ENCODE assay signal across 8 cellular contexts in genomic region chr11:102268985-102269470, GRCh38. TPM values are rescaled to one million over a fixed set of nuclear protein-coding genes. Genes with fewer than 3 reads are reported as not detected.
DNase-seq lines count a peak whose midpoint lies in the region; ATAC-seq, FAIRE-seq and TF ChIP-seq lines count a peak whose summit lies in the region.

No MANE protein-coding gene starts in this region.

- TF ChIP-seq EP300 in HepG2 (IDR thresholded peaks at IDR 0.05; ENCODE audit: low read depth in 2 of 2, low read length in 2 of 2), result no peak
- TF ChIP-seq EP300 in HepG2 (CRISPR knock-in tag; IDR thresholded peaks at IDR 0.05; ENCODE audit: borderline replicate concordance), result no peak

- FAIRE-seq in astrocyte (lab: Jason Lieb, UNC) (peak; percentile 45), HepG2 (lab: Jason Lieb, UNC) (no peak)

- H3K4me3 Mint-ChIP-seq in activated T-cell treated with anti-CD3 and anti-CD28 coated beads, Interleukin-2, amount 50 U/mL, for 4 hours, result peak overlapping the region; percentile 71
- H3K4me3 Mint-ChIP-seq in astrocyte (ENCODE audit: unreplicated experiment), result peak overlapping the region; percentile 58
- H3K4me3 Mint-ChIP-seq in type B pancreatic cell, result peak overlapping the region; percentile 85

- H3K79me2 ChIP-seq in astrocyte (ENCODE audit: insufficient read depth, low read length), result no peaks in the 10 kb centered on the region
- no peaks in the 10 kb centered on the region for H3K79me2 ChIP-seq in HepG2 (ENCODE audit: insufficient read depth, low read length)

- 44% methylated on average over 6 of the region's 6 CpGs for WGBS in HepG2 (ENCODE audit: low lambda C conversion rate)

- no peaks in the 10 kb centered on the region for H3K9me3 ChIP-seq in astrocyte (ENCODE audit: insufficient read depth, low read depth, low read length)
- H3K9me3 ChIP-seq in HepG2 (ENCODE audit: low read length), result no peaks in the 10 kb centered on the region
- no peaks in the 10 kb centered on the region for H3K9me3 ChIP-seq in mucosa of descending colon

- TF ChIP-seq POLR2A in HepG2 (IDR thresholded peaks at IDR 0.05; ENCODE audit: insufficient read depth in 1 of 2, low read depth in 2 of 2, low read length in 2 of 2), result no peak

- TSS peak; percentile 25 for BruUV-seq in HepG2 (replicated peaks; lab: Mats Ljungman, UMichigan)

- peak overlapping the region; percentile 43 for H3K4me3 ChIP-seq in astrocyte (ENCODE audit: insufficient read depth, low read depth, low read length)
- peak overlapping the region; percentile 47 to 55 (median 49) for H3K4me3 ChIP-seq in HepG2 (replicated peaks in 1 of 3; ENCODE audit: insufficient read depth in 1 of 3, low read depth in 2 of 3, low read length in 3 of 3)
- no peak overlapping the region for H3K4me3 ChIP-seq in mucosa of descending colon

- H3K27ac Mint-ChIP-seq in astrocyte (ENCODE audit: unreplicated experiment) (no peak overlapping the region), type B pancreatic cell (peak overlapping the region; percentile 97)

- no peak for TF ChIP-seq CTCF in astrocyte (IDR thresholded peaks at IDR 0.05; ENCODE audit: insufficient read depth, low read depth, low read length)
- TF ChIP-seq CTCF in HepG2 (CRISPR knock-in tag; IDR thresholded peaks at IDR 0.05), result no peak
- TF ChIP-seq CTCF in type B pancreatic cell (conservative IDR thresholded peaks at IDR 0.05), result no peak
- no peak for TF ChIP-seq CTCF in mucosa of descending colon (IDR thresholded peaks at IDR 0.05)

- no peak for ATAC-seq in activated T-cell treated with anti-CD3 and anti-CD28 coated beads, Interleukin-2, amount 50 U/mL, for 4 hours
- ATAC-seq in HepG2 (peak; percentile 36; the same call in 2 of the 3 replicates), mucosa of descending colon (no peak)

- POLR2A ChIA-PET in HepG2 (lab: Yijun Ruan, JAX), result interaction anchor here (0.7 to 2.8 kb wide), 4 partner anchors 11 to 76 kb away, joined by 3 to 26 read pairs (median 5); no protein-coding TSS in a partner anchor

- CTCF ChIA-PET in HepG2 (lab: Yijun Ruan, JAX; ENCODE audit: low intra/inter-chr PET ratio, low total read pairs), result no interaction called here

- intact Hi-C loops in HepG2 (cut with micrococcal nuclease; ENCODE audit: unreplicated experiment) (loop anchor here (1.0 kb wide), 2 partner anchors 10 to 158 kb away; no protein-coding TSS in a partner anchor), mucosa of descending colon (cut with DNase I, micrococcal nuclease) (no loop called here)

- H3K4me2 ChIP-seq in astrocyte (ENCODE audit: low read length) (peak overlapping the region; percentile 85), HepG2 (ENCODE audit: low read depth, low read length) (peak overlapping the region; percentile 76)

- H4K20me1 ChIP-seq in astrocyte (ENCODE audit: insufficient read depth, low read length) (no peaks in the 10 kb centered on the region), HepG2 (ENCODE audit: insufficient read depth, low read length) (no peaks in the 10 kb centered on the region)

- no peaks in the 10 kb centered on the region for H3K36me3 ChIP-seq in astrocyte (ENCODE audit: insufficient read depth, low read length)
- no peaks in the 10 kb centered on the region for H3K36me3 ChIP-seq in HepG2 (replicated peaks in 1 of 2; ENCODE audit: control insufficient read depth in 1 of 2, insufficient read depth in 2 of 2, low read length in 2 of 2)
- no peaks in the 10 kb centered on the region for H3K36me3 ChIP-seq in mucosa of descending colon (ENCODE audit: low read depth)

- no peaks in the 10 kb centered on the region for H3K9me3 Mint-ChIP-seq in activated T-cell treated with anti-CD3 and anti-CD28 coated beads, Interleukin-2, amount 50 U/mL, for 4 hours
- H3K9me3 Mint-ChIP-seq in astrocyte (ENCODE audit: unreplicated experiment) (peaks cover 4% of the 10 kb centered on the region), type B pancreatic cell (peaks cover 7% of the 10 kb centered on the region)

- peaks cover 28% of the 10 kb centered on the region for H3K4me1 Mint-ChIP-seq in activated T-cell treated with anti-CD3 and anti-CD28 coated beads, Interleukin-2, amount 50 U/mL, for 4 hours (ENCODE audit: low read depth)
- H3K4me1 Mint-ChIP-seq in astrocyte (ENCODE audit: low read depth, unreplicated experiment) (peaks cover 20% of the 10 kb centered on the region), type B pancreatic cell (ENCODE audit: unreplicated experiment) (peaks cover 50% of the 10 kb centered on the region)

- H3K27me3 ChIP-seq in astrocyte (ENCODE audit: insufficient read depth, low read length) (no peaks in the 10 kb centered on the region), HepG2 (ENCODE audit: control insufficient read depth in 1 of 2, insufficient read depth in 2 of 2, low read length in 2 of 2) (no peaks in the 10 kb centered on the region)

- no peak for DNase-seq in activated T-cell treated with anti-CD3 and anti-CD28 coated beads, Interleukin-2, amount 50 U/mL, for 4 hours
- DNase-seq in activated T-cell treated with anti-CD3 and anti-CD28 coated beads, Interleukin-2, amount 50 U/mL, for 1 hour, result no peak
- DNase-seq in astrocyte (ENCODE audit: low read depth) (no peak), HepG2 (ENCODE audit: low spot score) (no peak), type B pancreatic cell (ENCODE audit: extremely low spot score, unreplicated experiment) (no peak), amygdala (lab: John Stamatoyannopoulos, UW) (no peak), cortex of kidney (lab: John Stamatoyannopoulos, UW) (no peak), mucosa of descending colon (no peak)

- H3K27me3 Mint-ChIP-seq in activated T-cell treated with anti-CD3 and anti-CD28 coated beads, Interleukin-2, amount 50 U/mL, for 4 hours (ENCODE audit: low read depth), result peaks cover 21% of the 10 kb centered on the region
- H3K27me3 Mint-ChIP-seq in astrocyte (ENCODE audit: low read depth, unreplicated experiment) (peaks cover 6% of the 10 kb centered on the region), type B pancreatic cell (no peaks in the 10 kb centered on the region)

- H2AFZ ChIP-seq in astrocyte (ENCODE audit: low read depth, low read length) (peak overlapping the region; percentile 29), HepG2 (ENCODE audit: low read length) (peak overlapping the region; percentile 39)

- H3K27ac ChIP-seq in astrocyte (ENCODE audit: low read depth, low read length) (no peak overlapping the region), HepG2 (ENCODE audit: extremely low read length, insufficient read depth, low read length) (peak overlapping the region; percentile 53)

- H3K36me3 Mint-ChIP-seq in activated T-cell treated with anti-CD3 and anti-CD28 coated beads, Interleukin-2, amount 50 U/mL, for 4 hours (ENCODE audit: insufficient read depth), result no peaks in the 10 kb centered on the region
- H3K36me3 Mint-ChIP-seq in astrocyte (ENCODE audit: low read depth, unreplicated experiment) (peaks cover 1% of the 10 kb centered on the region), type B pancreatic cell (peaks cover 3% of the 10 kb centered on the region)

- no peak for TF ChIP-seq RAD21 in HepG2 (CRISPR knock-in tag; IDR thresholded peaks at IDR 0.05)

- H3K9ac ChIP-seq in astrocyte (ENCODE audit: low read length), result no peak overlapping the region
- peak overlapping the region; percentile 56 for H3K9ac ChIP-seq in HepG2 (ENCODE audit: insufficient read depth, low read depth, low read length)

- H3K4me1 ChIP-seq in astrocyte (ENCODE audit: insufficient read depth, low read length) (peaks cover 15% of the 10 kb centered on the region), HepG2 (ENCODE audit: insufficient read depth, low read length) (peaks cover 78% of the 10 kb centered on the region), mucosa of descending colon (ENCODE audit: low read depth) (peaks cover 25% of the 10 kb centered on the region)

- in situ Hi-C loops in HepG2 (cut with HindIII; ENCODE audit: extremely low pct_ligation_motif_present, low pct_unique_long_range_greater_than_20kb), result no loop called here

TF ChIP-seq in HepG2, 621 proteins besides CTCF, POLR2A, EP300 and RAD21 (continues in another document):
- no peak for TF ChIP-seq ZFP62 (CRISPR knock-in tag; IDR thresholded peaks at IDR 0.05)
- TF ChIP-seq ZNF619 (CRISPR knock-in tag; IDR thresholded peaks at IDR 0.05), result no peak
- no peak for TF ChIP-seq SNAI1 (CRISPR knock-in tag; IDR thresholded peaks at IDR 0.05; ENCODE audit: borderline replicate concordance)

RNA-seq across cellular contexts. Expression of gene BIRC3, which starts 48.3 kb away (rescaled TPM):
- total RNA-seq in activated T-cell treated with anti-CD3 and anti-CD28 coated beads, Interleukin-2, amount 50 U/mL, for 4 hours, result 100 to 1,000 TPM in 1 of 3 donors, 10 to 100 TPM in 2; 77.2 to 105 (median 92.4) TPM
- total RNA-seq in astrocyte (2.2 and 2.6 TPM in 2 replicates), HepG2 (2016; rRNA removed; fragmentation: Illumina TruSeq; extraction: Trizol) (4.2 and 7.5 TPM in 2 replicates), type B pancreatic cell (ENCODE audit: low replicate concordance) (2.3 and 2.8 TPM in 2 replicates), mucosa of descending colon (100 to 1,000 TPM in 1 of 3 donors, 10 to 100 TPM in 2; 26.1 to 116 (median 45.4) TPM)
- 0.40 and 0.71 TPM in 2 replicates for total RNA-seq in HepG2 (2016; cell fraction: cytosol; rRNA removed; fragmentation: Illumina TruSeq; extraction: Trizol; ENCODE audit: low read depth)
- 4.6 and 6.5 TPM in 2 replicates for total RNA-seq in HepG2 (2016; cell fraction: insoluble cytoplasmic fraction; rRNA removed; fragmentation: Illumina TruSeq; extraction: Trizol)
- 2.8 and 3.6 TPM in 2 replicates for total RNA-seq in HepG2 (2016; cell fraction: membrane; rRNA removed; fragmentation: Illumina TruSeq; extraction: Trizol)
- total RNA-seq in HepG2 (2016; cell fraction: nucleus; rRNA removed; fragmentation: Illumina TruSeq; extraction: Trizol), result 2.7 and 2.9 TPM in 2 replicates
- 0.41 and 0.50 TPM in 2 replicates for polyA plus RNA-seq in HepG2 (2011; rRNA removed)
- polyA plus RNA-seq in HepG2 (2011; cell fraction: cytosol; rRNA removed), result 0.21 and 0.51 TPM in 2 replicates
- polyA plus RNA-seq in HepG2 (2011; cell fraction: nucleus; rRNA removed), result 0.18 and 0.52 TPM in 2 replicates
- polyA plus RNA-seq in HepG2 (2012), result 0.56 and 1.1 TPM in 2 replicates
- 0.20 TPM in 2 replicates for polyA plus RNA-seq in HepG2 (2016; cell fraction: cytosol; fragmentation: Illumina TruSeq; extraction: Trizol; ENCODE audit: low read depth)
- 4.2 and 5.5 TPM in 2 replicates for polyA plus RNA-seq in HepG2 (2016; cell fraction: insoluble cytoplasmic fraction; fragmentation: Illumina TruSeq; extraction: Trizol; ENCODE audit: low read depth)
- 1.1 and 1.2 TPM in 2 replicates for polyA plus RNA-seq in HepG2 (2016; cell fraction: membrane; fragmentation: Illumina TruSeq; extraction: Trizol; ENCODE audit: low read depth)
- polyA plus RNA-seq in HepG2 (2016; cell fraction: nucleus; fragmentation: Illumina TruSeq; extraction: Trizol; ENCODE audit: insufficient read depth, low read depth), result 2.7 and 3.7 TPM in 2 replicates
- polyA minus RNA-seq in HepG2 (2011; rRNA and poly(A)+ RNA removed; ENCODE audit: low replicate concordance), result 0.10 and 3.6 TPM in 2 replicates
- polyA minus RNA-seq in HepG2 (2011; cell fraction: cytosol; rRNA and poly(A)+ RNA removed), result 0.99 and 1.6 TPM in 2 replicates
- 0.52 and 1.2 TPM in 2 replicates for polyA minus RNA-seq in HepG2 (2011; cell fraction: nucleus; rRNA and poly(A)+ RNA removed)
